Comparison of ENCODE assay signal across 8 cellular contexts in genomic region chr14:64891839-64892375, GRCh38. TPM values are rescaled to one million over a fixed set of nuclear protein-coding genes. Genes with fewer than 3 reads are reported as not detected.
DNase-seq lines count a peak whose midpoint lies in the region; ATAC-seq and TF ChIP-seq lines count a peak whose summit lies in the region.

No MANE protein-coding gene starts in this region.

- no peak overlapping the region for H3K4me2 ChIP-seq in neural cell (ENCODE audit: low read length)

- no peaks in the 10 kb centered on the region for H3K9me2 ChIP-seq in neural cell (ENCODE audit: insufficient read depth, low read length)

- H3K27me3 ChIP-seq in esophagus muscularis mucosa = peaks cover 0 to 24% (median 0%) of the 10 kb centered on the region in 4 donors
- H3K27me3 ChIP-seq in neural cell (ENCODE audit: insufficient read depth, low read depth, low read length) = no peaks in the 10 kb centered on the region

- H2AFZ ChIP-seq in neural cell (ENCODE audit: low read depth, low read length) = no peak overlapping the region

- H3F3A ChIP-seq in neural cell (ENCODE audit: insufficient read depth, low read length, poor library complexity, severe bottlenecking) = no peaks in the 10 kb centered on the region

- no peaks in the 10 kb centered on the region for H3K9me3 ChIP-seq in esophagus muscularis mucosa
- no peaks in the 10 kb centered on the region for H3K9me3 ChIP-seq in neural cell (ENCODE audit: low read length)

- TF ChIP-seq EP300 in esophagus muscularis mucosa (IDR thresholded peaks at IDR 0.05) (no peak), neural cell (conservative IDR thresholded peaks at IDR 0.05; ENCODE audit: poor library complexity, severe bottlenecking) (no peak)

- WGBS in esophagus muscularis mucosa = 42% methylated on average over 2 of the region's 2 CpGs

- peak; percentile 52; the same call in 2 of the 3 replicates for TF ChIP-seq CTCF in GM12872 (IDR thresholded peaks at IDR 0.05; ENCODE audit: insufficient read depth, low read depth, low read length)
- peak; percentile 43 to 56 (median 53) for TF ChIP-seq CTCF in esophagus muscularis mucosa (IDR thresholded peaks at IDR 0.05)
- peak; percentile 89 for TF ChIP-seq CTCF in neural cell (IDR thresholded peaks at IDR 0.05; ENCODE audit: poor library complexity, severe bottlenecking)

- TF ChIP-seq POLR2A in esophagus muscularis mucosa (IDR thresholded peaks at IDR 0.05; ENCODE audit: low read depth) = no peak

- intact Hi-C loops in esophagus muscularis mucosa (cut with DNase I) = loop anchor here (2.0 kb wide), 1 partner anchor 69 kb away; no protein-coding TSS in a partner anchor

- H4K20me1 ChIP-seq in neural cell (ENCODE audit: insufficient read depth) = no peaks in the 10 kb centered on the region

- no peaks in the 10 kb centered on the region for H3K4me1 ChIP-seq in esophagus muscularis mucosa

- peak; percentile 92 for TF ChIP-seq RAD21 in neural cell (conservative IDR thresholded peaks at IDR 0.05)

- H3K9ac ChIP-seq in neural cell (ENCODE audit: low read length) = no peak overlapping the region

- no peaks in the 10 kb centered on the region for H3K36me3 ChIP-seq in esophagus muscularis mucosa
- no peaks in the 10 kb centered on the region for H3K36me3 ChIP-seq in neural cell (ENCODE audit: insufficient read depth, low read length)

- ATAC-seq in GM21447 (IDR thresholded peaks at IDR 0.05; ENCODE audit: unreplicated experiment) (no peak), GM21825 (IDR thresholded peaks at IDR 0.05; ENCODE audit: unreplicated experiment) (no peak)

- peak; percentile 69 for DNase-seq in CD1c-positive myeloid dendritic cell (ENCODE audit: extremely low spot score)
- DNase-seq in NCI-H146 (lab: John Stamatoyannopoulos, UW) = peak; percentile 53
- peak in 4 of 5 donors; percentile 8 to 50 (median 32) for DNase-seq in T-helper 1 cell
- no peak for DNase-seq in esophagus muscularis mucosa (ENCODE audit: extremely low spot score)

- no peak overlapping the region for H3K27ac ChIP-seq in esophagus muscularis mucosa (replicated peaks in 1 of 4)
- no peak overlapping the region for H3K27ac ChIP-seq in neural cell (ENCODE audit: low read length)

- no peak overlapping the region for H3K4me3 ChIP-seq in esophagus muscularis mucosa
- no peak overlapping the region for H3K4me3 ChIP-seq in neural cell (ENCODE audit: low read length)

- H3K79me2 ChIP-seq in neural cell (replicated peaks; ENCODE audit: insufficient read depth, low read length) = no peaks in the 10 kb centered on the region

TF ChIP-seq in neural cell, 6 proteins besides CTCF, POLR2A, EP300 and RAD21:
- TF ChIP-seq SMC3 (conservative IDR thresholded peaks at IDR 0.05; ENCODE audit: poor library complexity) = peak; percentile 92
- TF ChIP-seq EZH2 (IDR thresholded peaks at IDR 0.05; ENCODE audit: borderline replicate concordance, insufficient read depth, low read length, poor library complexity, severe bottlenecking) = no peak

RNA-seq across cellular contexts. Expression of gene SPTB, which starts 12.2 kb away (rescaled TPM):
- total RNA-seq in esophagus muscularis mucosa = 1 to 10 TPM in 3 of 4 donors, under 1 TPM in 1; 0.83 to 2.5 (median 1.8) TPM
- polyA plus RNA-seq in neural cell = 1.9 and 2.8 TPM in 2 replicates
- 11.4 and 11.8 TPM in 2 replicates for polyA minus RNA-seq in neural cell

RNA-seq across cellular contexts. Expression of gene CHURC1, which starts 22.3 kb away (rescaled TPM):
- total RNA-seq in esophagus muscularis mucosa = 100 to 1,000 TPM in 3 of 4 donors, 10 to 100 TPM in 1; 67.0 to 138 (median 107) TPM
- polyA plus RNA-seq in neural cell = 40.5 and 69.5 TPM in 2 replicates
- 53.8 and 76.3 TPM in 2 replicates for polyA minus RNA-seq in neural cell

RNA-seq across cellular contexts. Expression of gene GPX2, which starts 50.6 kb away (rescaled TPM):
- total RNA-seq in esophagus muscularis mucosa = not detected
- polyA plus RNA-seq in neural cell = not detected in 2 replicates
- not detected in 2 replicates for polyA minus RNA-seq in neural cell
